ENCODE assay signal across 19 cellular contexts in the genomic region with DNA sequence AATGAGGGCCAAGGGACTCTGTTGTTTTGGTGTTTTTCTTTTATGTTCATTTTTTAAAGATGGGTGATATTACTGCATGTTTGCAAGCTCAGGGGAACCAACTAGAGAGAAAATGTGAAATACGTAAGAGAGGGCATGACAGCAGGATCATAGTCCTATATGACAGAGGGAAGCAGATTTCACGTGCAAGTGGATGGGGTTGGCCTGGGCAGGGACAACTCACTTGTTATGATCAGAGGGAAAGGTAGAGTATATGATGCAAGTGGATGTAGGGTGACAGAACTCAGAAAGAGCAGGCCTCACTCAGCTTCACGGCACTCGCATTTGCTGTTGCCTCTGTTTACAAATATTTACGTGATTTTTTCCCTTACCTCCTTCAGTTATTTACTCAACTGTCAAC.
DNase-seq lines count a peak whose midpoint lies in the region; ATAC-seq, FAIRE-seq and TF ChIP-seq lines count a peak whose summit lies in the region.
"Had no signal": no experiment of that assay in that cellular context is flagged by ENCODE, and none has a peak within 500 bp of the region (broad histone marks: within the 10 kb centered on the region; RNA-seq: fewer than 3 reads in every experiment).

No MANE protein-coding gene starts in this region.

- H3K9ac ChIP-seq in HepG2 (ENCODE audit: insufficient read depth, low read depth, low read length) (no peak overlapping the region), H9 (ENCODE audit: extremely low read depth, insufficient read length, low read length) (no peak overlapping the region)
- H3K9ac ChIP-seq: GM23248 had no signal

- no peaks in the 10 kb centered on the region for H3K27me3 ChIP-seq in HepG2 (ENCODE audit: control insufficient read depth in 1 of 2, insufficient read depth in 2 of 2, low read length in 2 of 2)
- no peaks in the 10 kb centered on the region for H3K27me3 ChIP-seq in right lobe of liver
- no peaks in the 10 kb centered on the region for H3K27me3 ChIP-seq in H9 (ENCODE audit: insufficient read depth, low read length)
- H3K27me3 ChIP-seq in suprapubic skin = no peaks in the 10 kb centered on the region
- H3K27me3 ChIP-seq: BE2C had no signal

- H3K9me3 ChIP-seq in HepG2 (ENCODE audit: low read length) = no peaks in the 10 kb centered on the region
- no peaks in the 10 kb centered on the region for H3K9me3 ChIP-seq in right lobe of liver
- no peaks in the 10 kb centered on the region for H3K9me3 ChIP-seq in H9 (ENCODE audit: control insufficient read depth, low read depth, low read length)
- no peaks in the 10 kb centered on the region for H3K9me3 ChIP-seq in suprapubic skin
- H3K9me3 ChIP-seq: BE2C had no signal

- no peak overlapping the region for H2AK5ac ChIP-seq in H9 (ENCODE audit: insufficient read length, low read length)

- no peak overlapping the region for H3K4me3 ChIP-seq in HepG2 (replicated peaks in 1 of 3; ENCODE audit: insufficient read depth in 1 of 3, low read depth in 2 of 3, low read length in 3 of 3)
- H3K4me3 ChIP-seq in right lobe of liver = no peak overlapping the region
- no peak overlapping the region for H3K4me3 ChIP-seq in suprapubic skin
- H3K4me3 ChIP-seq: GM23248, SK-N-MC had no signal

- no peak overlapping the region for H4K5ac ChIP-seq in H9 (ENCODE audit: insufficient read length, low read depth, low read length)

- H2BK15ac ChIP-seq in H9 (ENCODE audit: low read depth, low read length) = no peak overlapping the region

- H2BK20ac ChIP-seq in H9 (ENCODE audit: low read depth, low read length, poor library complexity, severe bottlenecking) = no peak overlapping the region

- DNase-seq in HepG2 (ENCODE audit: low spot score) (no peak), right lobe of liver (no peak), H9 (no peak), WTC11 (ENCODE audit: low spot score) (no peak), progenitor cell of endocrine pancreas (ENCODE audit: low spot score, unreplicated experiment) (no peak), suprapubic skin (ENCODE audit: low spot score in 2 of 2) (no peak), chondrocyte (ENCODE audit: low spot score) (no peak)
- no peak for DNase-seq in natural killer cell treated with Interleukin-12 subunit alpha and Interleukin-12 subunit beta and Interleukin-15 and Interleukin-18, amount 100 ng/mL, for 72 hours (ENCODE audit: low spot score)
- DNase-seq: BE2C, DMS79 treated with DMSO at 0.1 percent for 48 hours, GM23248, Kasumi-1, NCI-H1694, NCI-H2081 treated with DMSO at 0.1 percent for 48 hours, NCI-H2171 treated with DMSO at 0.1 percent for 48 hours, NCI-H524 treated with DMSO at 0.1 percent for 48 hours, RPMI8226, SHP77 had no signal

- H3K27ac ChIP-seq in HepG2 (ENCODE audit: extremely low read length, insufficient read depth, low read length) = no peak overlapping the region
- H3K27ac ChIP-seq in right lobe of liver = no peak overlapping the region
- no peak overlapping the region for H3K27ac ChIP-seq in H9 (ENCODE audit: insufficient read length, low read depth, low read length)
- H3K27ac ChIP-seq in suprapubic skin = no peak overlapping the region
- H3K27ac ChIP-seq: GM23248 had no signal

- H3K4me1 Mint-ChIP-seq in H9 = peaks cover 10 to 16% of the 10 kb centered on the region in 2 experiments
- peaks cover 17% of the 10 kb centered on the region for H3K4me1 Mint-ChIP-seq in WTC11
- H3K4me1 Mint-ChIP-seq in progenitor cell of endocrine pancreas (ENCODE audit: low read depth) = peaks cover 11% of the 10 kb centered on the region
- peaks cover 0 to 8% of the 10 kb centered on the region in 2 donors for H3K4me1 Mint-ChIP-seq in natural killer cell treated with Interleukin-12 subunit alpha and Interleukin-12 subunit beta and Interleukin-15 and Interleukin-18, amount 100 ng/mL, for 72 hours (ENCODE audit: low read depth in 2 of 2)
- H3K4me1 Mint-ChIP-seq in chondrocyte (ENCODE audit: low read depth) = peaks cover 25% of the 10 kb centered on the region

- intact Hi-C loops in HepG2 (cut with micrococcal nuclease; ENCODE audit: unreplicated experiment) = no loop called here
- intact Hi-C loops in right lobe of liver (cut with DNase I) = no loop called here

- H3K56ac ChIP-seq in H9 (ENCODE audit: insufficient read length, low read depth, low read length) = no peak overlapping the region

- H3K4me2 ChIP-seq in HepG2 (ENCODE audit: low read depth, low read length) = no peak overlapping the region
- no peak overlapping the region for H3K4me2 ChIP-seq in H9 (ENCODE audit: insufficient read depth, insufficient read length, low read length)

- H3K36me3 ChIP-seq in HepG2 (replicated peaks in 1 of 2; ENCODE audit: control insufficient read depth in 1 of 2, insufficient read depth in 2 of 2, low read length in 2 of 2) = peaks cover 1 to 6% of the 10 kb centered on the region in 2 experiments; a peak in 4 of 5 replicates
- no peaks in the 10 kb centered on the region for H3K36me3 ChIP-seq in right lobe of liver
- H3K36me3 ChIP-seq in suprapubic skin = no peaks in the 10 kb centered on the region
- H3K36me3 ChIP-seq: BE2C had no signal

- H3K27ac Mint-ChIP-seq in H9 (peak overlapping the region; percentile 3 to 75 (median 16); a peak in 3 of 7 replicates), WTC11 (peak overlapping the region; percentile 6), progenitor cell of endocrine pancreas (peak overlapping the region; percentile 35), chondrocyte (ENCODE audit: unreplicated experiment) (no peak overlapping the region)
- H3K27ac Mint-ChIP-seq in natural killer cell treated with Interleukin-12 subunit alpha and Interleukin-12 subunit beta and Interleukin-15 and Interleukin-18, amount 100 ng/mL, for 72 hours = no peak overlapping the region

- no peak for ATAC-seq in HepG2
- no peak for ATAC-seq in right lobe of liver
- no peak for ATAC-seq in WTC11
- ATAC-seq in natural killer cell treated with Interleukin-12 subunit alpha and Interleukin-12 subunit beta and Interleukin-15 and Interleukin-18, amount 100 ng/mL, for 72 hours = no peak

- H3K27me3 Mint-ChIP-seq in H9 (ENCODE audit: low read depth) = no peaks in the 10 kb centered on the region
- H3K27me3 Mint-ChIP-seq in WTC11 (ENCODE audit: low read depth) = no peaks in the 10 kb centered on the region
- no peaks in the 10 kb centered on the region for H3K27me3 Mint-ChIP-seq in progenitor cell of endocrine pancreas
- H3K27me3 Mint-ChIP-seq in natural killer cell treated with Interleukin-12 subunit alpha and Interleukin-12 subunit beta and Interleukin-15 and Interleukin-18, amount 100 ng/mL, for 72 hours = no peaks in the 10 kb centered on the region
- H3K27me3 Mint-ChIP-seq in chondrocyte (ENCODE audit: low read depth) = no peaks in the 10 kb centered on the region

- H4K8ac ChIP-seq in H9 (replicated peaks; ENCODE audit: insufficient read length, low read depth, low read length) = no peak overlapping the region

- TF ChIP-seq RAD21 in HepG2 (CRISPR knock-in tag; IDR thresholded peaks at IDR 0.05) = no peak

- H3K79me1 ChIP-seq in H9 (ENCODE audit: insufficient read depth, low read depth, low read length, poor library complexity, severe bottlenecking) = peaks cover 1% of the 10 kb centered on the region

- no peak overlapping the region for H2BK12ac ChIP-seq in H9 (ENCODE audit: insufficient read length, low read depth, low read length)

- H3K9me3 Mint-ChIP-seq in H9 = no peaks in the 10 kb centered on the region; a peak in 1 of 5 replicates
- peaks cover 9% of the 10 kb centered on the region for H3K9me3 Mint-ChIP-seq in WTC11
- H3K9me3 Mint-ChIP-seq in progenitor cell of endocrine pancreas (ENCODE audit: low read depth) = no peaks in the 10 kb centered on the region
- no peaks in the 10 kb centered on the region for H3K9me3 Mint-ChIP-seq in natural killer cell treated with Interleukin-12 subunit alpha and Interleukin-12 subunit beta and Interleukin-15 and Interleukin-18, amount 100 ng/mL, for 72 hours
- H3K9me3 Mint-ChIP-seq in chondrocyte (ENCODE audit: low read depth) = no peaks in the 10 kb centered on the region

- TF ChIP-seq CTCF in HepG2 (CRISPR knock-in tag; IDR thresholded peaks at IDR 0.05) (no peak), right lobe of liver (IDR thresholded peaks at IDR 0.05) (no peak), H9 (conservative IDR thresholded peaks at IDR 0.05) (no peak), WTC11 (IDR thresholded peaks at IDR 0.05) (no peak), progenitor cell of endocrine pancreas (IDR thresholded peaks at IDR 0.05; ENCODE audit: unreplicated experiment) (no peak), suprapubic skin (IDR thresholded peaks at IDR 0.05) (no peak), chondrocyte (IDR thresholded peaks at IDR 0.05) (no peak)

- peaks cover 5% of the 10 kb centered on the region for H4K20me1 ChIP-seq in HepG2 (ENCODE audit: insufficient read depth, low read length)
- H4K20me1 ChIP-seq in H9 (ENCODE audit: control insufficient read depth, insufficient read depth, insufficient read length) = no peaks in the 10 kb centered on the region

- in situ Hi-C loops in HepG2 (cut with HindIII; ENCODE audit: extremely low pct_ligation_motif_present, low pct_unique_long_range_greater_than_20kb) = no loop called here

- no peak overlapping the region for H3K23ac ChIP-seq in H9 (ENCODE audit: insufficient read length, low read depth, low read length)

- BruUV-seq in HepG2 (replicated peaks; lab: Mats Ljungman, UMichigan) = no TSS peak

- H3K79me2 ChIP-seq in HepG2 (ENCODE audit: insufficient read depth, low read length) (peaks cover 52% of the 10 kb centered on the region), H9 (ENCODE audit: insufficient read depth, low read length) (peaks cover 2% of the 10 kb centered on the region; the same call in 1 of the 2 replicates)

- H3K4me1 ChIP-seq in HepG2 (ENCODE audit: insufficient read depth, low read length) = 0 out of 2 replicates have a peak, but pooled peaks cover 7% of the 10 kb centered on the region
- no peaks in the 10 kb centered on the region for H3K4me1 ChIP-seq in right lobe of liver
- H3K4me1 ChIP-seq in H9 (ENCODE audit: insufficient read depth, low read length) = no peaks in the 10 kb centered on the region
- peaks cover 7% of the 10 kb centered on the region for H3K4me1 ChIP-seq in suprapubic skin
- H3K4me1 ChIP-seq: BE2C had no signal

- no peak overlapping the region for H4K91ac ChIP-seq in H9 (ENCODE audit: insufficient read length, low read depth, low read length)

- H2BK120ac ChIP-seq in H9 (ENCODE audit: low read depth, low read length, poor library complexity, severe bottlenecking) = no peak overlapping the region

- no peaks in the 10 kb centered on the region for H3K23me2 ChIP-seq in H9 (ENCODE audit: insufficient read length, low read depth, low read length, poor library complexity, severe bottlenecking)

- no peak overlapping the region for H2BK5ac ChIP-seq in H9 (ENCODE audit: insufficient read length, low read length)

- POLR2A ChIA-PET in HepG2 (lab: Yijun Ruan, JAX) = no interaction called here
- POLR2A ChIA-PET in WTC11 (lab: Charles Lee) = no interaction called here

- H3K4me3 Mint-ChIP-seq in H9 (no peak overlapping the region), WTC11 (no peak overlapping the region), progenitor cell of endocrine pancreas (ENCODE audit: low read depth) (no peak overlapping the region), chondrocyte (ENCODE audit: unreplicated experiment) (no peak overlapping the region)
- H3K4me3 Mint-ChIP-seq in natural killer cell treated with Interleukin-12 subunit alpha and Interleukin-12 subunit beta and Interleukin-15 and Interleukin-18, amount 100 ng/mL, for 72 hours = no peak overlapping the region

- no peak overlapping the region for H3K14ac ChIP-seq in H9 (ENCODE audit: insufficient read depth, low read length)

- H3T11ph ChIP-seq in H9 (ENCODE audit: low read length) = no peak overlapping the region

- WGBS in HepG2 (ENCODE audit: low lambda C conversion rate) = 97% methylated on average over 5 of the region's 5 CpGs
- 100% methylated on average over 5 of the region's 5 CpGs for WGBS in right lobe of liver (ENCODE audit: insufficient coverage, low coverage, low lambda C conversion rate, missing lambda C conversion rate)
- WGBS in H9 (ENCODE audit: extremely low coverage, insufficient read length, low lambda C conversion rate) = no CpG with 5 or more reads among the region's 5 CpGs
- WGBS in suprapubic skin = 94% methylated on average over 5 of the region's 5 CpGs

- CTCF ChIA-PET in HepG2 (lab: Yijun Ruan, JAX; ENCODE audit: low intra/inter-chr PET ratio, low total read pairs) = interaction anchor here (1.8 kb wide), 1 partner anchor 160 kb away, joined by 5 read pairs; no protein-coding TSS in a partner anchor
- CTCF ChIA-PET in WTC11 (lab: Charles Lee) = no interaction called here

- no peak overlapping the region for H2AFZ ChIP-seq in HepG2 (ENCODE audit: low read length)
- no peak overlapping the region for H2AFZ ChIP-seq in H9 (ENCODE audit: low read length)
- H2AFZ ChIP-seq: GM23248 had no signal

- no peak for TF ChIP-seq EP300 in HepG2 (IDR thresholded peaks at IDR 0.05; ENCODE audit: low read depth in 2 of 2, low read length in 2 of 2)
- no peak for TF ChIP-seq EP300 in HepG2 (CRISPR knock-in tag; IDR thresholded peaks at IDR 0.05; ENCODE audit: borderline replicate concordance)
- TF ChIP-seq EP300 in suprapubic skin (IDR thresholded peaks at IDR 0.05) = no peak

- no peak overlapping the region for H3K4ac ChIP-seq in H9 (ENCODE audit: low read depth, low read length)

- no peak for TF ChIP-seq POLR2A in HepG2 (IDR thresholded peaks at IDR 0.05; ENCODE audit: insufficient read depth in 1 of 2, low read depth in 2 of 2, low read length in 2 of 2)
- TF ChIP-seq POLR2A in right lobe of liver (IDR thresholded peaks at IDR 0.05) = no peak
- TF ChIP-seq POLR2A in suprapubic skin (IDR thresholded peaks at IDR 0.05) = no peak

- FAIRE-seq in HepG2 (lab: Jason Lieb, UNC) = no peak

- peaks cover 0 to 4% (median 0%) of the 10 kb centered on the region in 3 experiments; a peak in 1 of 7 replicates for H3K36me3 Mint-ChIP-seq in H9 (ENCODE audit: insufficient read depth in 1 of 3, low read depth in 3 of 3)
- 0 out of 2 replicates have a peak, but pooled peaks cover 6% of the 10 kb centered on the region for H3K36me3 Mint-ChIP-seq in WTC11
- H3K36me3 Mint-ChIP-seq in progenitor cell of endocrine pancreas (ENCODE audit: insufficient read depth) = peaks cover 4% of the 10 kb centered on the region
- H3K36me3 Mint-ChIP-seq in natural killer cell treated with Interleukin-12 subunit alpha and Interleukin-12 subunit beta and Interleukin-15 and Interleukin-18, amount 100 ng/mL, for 72 hours = peaks cover 3% of the 10 kb centered on the region
- no peaks in the 10 kb centered on the region for H3K36me3 Mint-ChIP-seq in chondrocyte (ENCODE audit: low read depth)

- no peak overlapping the region for H3K18ac ChIP-seq in H9 (ENCODE audit: insufficient read length, low read depth, low read length)

Comparison
In these comparisons a context has a peak if more than half of its experiments do, and no peak if none do; other contexts are left out.
1. H3K27ac Mint-ChIP-seq: peak in H9 (3 of 3), WTC11 (single experiment) and progenitor cell of endocrine pancreas (single experiment); none in natural killer cell treated with Interleukin-12 subunit alpha and Interleukin-12 subunit beta and Interleukin-15 and Interleukin-18, amount 100 ng/mL, for 72 hours (0 of 2) and chondrocyte (single experiment).